12 cellular contexts compared by ENCODE assay signal in genomic region chr7:102045681-102046372, GRCh38.
A peak's percentile ranks its signal among the peaks of the same experiment; 100 is the strongest.
DNase-seq lines count a peak whose midpoint lies in the region; ATAC-seq and TF ChIP-seq lines count a peak whose summit lies in the region.
"Had no signal": no experiment of that assay in that cellular context is flagged by ENCODE, and none has a peak within 500 bp of the region (broad histone marks: within the 10 kb centered on the region; RNA-seq: fewer than 3 reads in every experiment).

No MANE protein-coding gene starts in this region.

- no peaks in the 10 kb centered on the region for H3K27me3 Mint-ChIP-seq in dendritic cell treated with granulocyte-macrophage colony-stimulating factor and Interleukin-4, amounts not matched to agents 40 ng/mL and 50 ng/mL, for 4 days

- H3K4me3 ChIP-seq in BE2C (ENCODE audit: low read depth, low read length) (peak overlapping the region; percentile 43), HCT116 (replicated peaks in 1 of 2; ENCODE audit: low read depth in 1 of 2, low read length in 2 of 2) (peak overlapping the region in 1 of 2 experiments; percentile 40; a peak in 2 of 4 replicates), trophoblast cell (ENCODE audit: low read depth, low read length) (no peak overlapping the region), neuronal stem cell (ENCODE audit: low read length in 2 of 2) (no peak overlapping the region)

- TF ChIP-seq RAD21 in HCT116 (IDR thresholded peaks at IDR 0.05; ENCODE audit: low read depth), result no peak

- peak overlapping the region; percentile 64 for H3K4me2 ChIP-seq in HCT116 (ENCODE audit: low read length)
- H3K4me2 ChIP-seq in trophoblast cell (ENCODE audit: low read length), result no peak overlapping the region
- no peak overlapping the region for H3K4me2 ChIP-seq in neuronal stem cell (ENCODE audit: insufficient read depth, low read length, poor library complexity, severe bottlenecking)

- H3K4me1 ChIP-seq in BE2C (peaks cover 9% of the 10 kb centered on the region), HCT116 (ENCODE audit: control insufficient read depth in 1 of 2, insufficient read depth in 2 of 2, low read length in 2 of 2) (peaks cover 48 to 65% of the 10 kb centered on the region in 2 experiments), trophoblast cell (ENCODE audit: control insufficient read depth in 1 of 2, insufficient read depth in 2 of 2, low read length in 2 of 2) (peaks cover 2 to 4% of the 10 kb centered on the region in 2 experiments), neuronal stem cell (ENCODE audit: control insufficient read depth in 2 of 2, insufficient read depth in 1 of 2, low read depth in 1 of 2, low read length in 2 of 2) (peaks cover 2% of the 10 kb centered on the region in 2 donors)

- H2BK5ac ChIP-seq in trophoblast cell (ENCODE audit: low read depth, low read length, poor library complexity), result no peak overlapping the region
- H2BK5ac ChIP-seq in neuronal stem cell (ENCODE audit: low read length), result no peak overlapping the region

- H3K9me3 Mint-ChIP-seq in dendritic cell treated with granulocyte-macrophage colony-stimulating factor and Interleukin-4, amounts not matched to agents 40 ng/mL and 50 ng/mL, for 4 days, result no peaks in the 10 kb centered on the region
- H3K9me3 Mint-ChIP-seq: activated naive CD4-positive, alpha-beta T cell treated with anti-CD3 and anti-CD28 coated beads, Interleukin-2, amount 50 U/mL, for 72 hours had no signal

- H3K14ac ChIP-seq in trophoblast cell (ENCODE audit: low read length) (no peak overlapping the region), neuronal stem cell (ENCODE audit: low read length) (no peak overlapping the region)

- no peak for TF ChIP-seq POLR2A in HCT116 (IDR thresholded peaks at IDR 0.05; ENCODE audit: borderline replicate concordance, extremely low read depth, insufficient read depth, insufficient read length)

- H2BK15ac ChIP-seq in neuronal stem cell (ENCODE audit: low read length), result no peak overlapping the region

- DNase-seq in BE2C (peak; percentile 23), HCT116 (ENCODE audit: low read depth, low spot score) (no peak), trophoblast cell (peak in 1 of 2 donors; percentile 13), ureter (ENCODE audit: low spot score) (no peak), neuronal stem cell (ENCODE audit: low spot score) (no peak), NCI-H2196 treated with DMSO at 0.1 percent for 48 hours (lab: John Stamatoyannopoulos, UW; ENCODE audit: unreplicated experiment) (no peak)
- DNase-seq: AML-193, esophagus squamous epithelium, NCI-H1048 had no signal

- H3K9ac ChIP-seq in HCT116 (ENCODE audit: low read length), result 0 out of 2 replicates have a peak overlapping the region, but pooled peaks have one; percentile 44
- H3K9ac ChIP-seq in trophoblast cell (ENCODE audit: low read length), result no peak overlapping the region
- no peak overlapping the region for H3K9ac ChIP-seq in neuronal stem cell (ENCODE audit: low read depth, low read length, poor library complexity)

- H2AK5ac ChIP-seq in trophoblast cell (ENCODE audit: low read length), result no peak overlapping the region
- no peak overlapping the region for H2AK5ac ChIP-seq in neuronal stem cell (ENCODE audit: low read depth, low read length)

- no peaks in the 10 kb centered on the region for H3K9me2 ChIP-seq in HCT116 (ENCODE audit: insufficient read depth)

- CTCF ChIA-PET in HCT116 (lab: Charles Lee), result no interaction called here

- ATAC-seq in HCT116 (no peak), GM21576 (IDR thresholded peaks at IDR 0.05; ENCODE audit: unreplicated experiment) (no peak)
- ATAC-seq: activated naive CD4-positive, alpha-beta T cell treated with anti-CD3 and anti-CD28 coated beads, Interleukin-2, amount 50 U/mL, for 72 hours had no signal

- peaks cover 22% of the 10 kb centered on the region for H3K36me3 Mint-ChIP-seq in dendritic cell treated with granulocyte-macrophage colony-stimulating factor and Interleukin-4, amounts not matched to agents 40 ng/mL and 50 ng/mL, for 4 days (ENCODE audit: low read depth)
- H3K36me3 Mint-ChIP-seq: activated naive CD4-positive, alpha-beta T cell treated with anti-CD3 and anti-CD28 coated beads, Interleukin-2, amount 50 U/mL, for 72 hours had no signal

- peak overlapping the region; percentile 25 for H3K4ac ChIP-seq in trophoblast cell (ENCODE audit: low read depth, low read length)
- no peak overlapping the region for H3K4ac ChIP-seq in neuronal stem cell (ENCODE audit: low read length)

- no peak overlapping the region for H2BK120ac ChIP-seq in trophoblast cell (ENCODE audit: insufficient read depth, low read length, poor library complexity)
- no peak overlapping the region for H2BK120ac ChIP-seq in neuronal stem cell (ENCODE audit: low read depth, low read length)

- BruUV-seq in HCT116 (replicated peaks; lab: Mats Ljungman, UMichigan), result no TSS peak

- H3K23ac ChIP-seq in trophoblast cell (ENCODE audit: low read length) (no peak overlapping the region), neuronal stem cell (ENCODE audit: low read depth, low read length, poor library complexity) (no peak overlapping the region)

- H3K27ac Mint-ChIP-seq in dendritic cell treated with granulocyte-macrophage colony-stimulating factor and Interleukin-4, amounts not matched to agents 40 ng/mL and 50 ng/mL, for 4 days, result peak overlapping the region; percentile 46

- no peak overlapping the region for H4K12ac ChIP-seq in trophoblast cell (ENCODE audit: low read depth, low read length)

- H3K4me1 Mint-ChIP-seq in dendritic cell treated with granulocyte-macrophage colony-stimulating factor and Interleukin-4, amounts not matched to agents 40 ng/mL and 50 ng/mL, for 4 days (ENCODE audit: low read depth), result peaks cover 37% of the 10 kb centered on the region

- POLR2A ChIA-PET in HCT116 (lab: Charles Lee), result no interaction called here

- RAD21 ChIA-PET in HCT116 (lab: Charles Lee; ENCODE audit: low non-redundant PET in 1 of 2, low total read pairs in 2 of 2, uncharacterized antibody in 2 of 2, unreplicated experiment in 2 of 2), result interaction anchor here in 1 of 2 experiments (0.7 kb wide), 1 partner anchor 80 kb away, joined by 3 read pairs; no protein-coding TSS in a partner anchor

- no peaks in the 10 kb centered on the region for H3K79me1 ChIP-seq in trophoblast cell (ENCODE audit: low read length)
- H3K79me1 ChIP-seq in neuronal stem cell (ENCODE audit: low read depth, low read length), result peaks cover under 1% of the 10 kb centered on the region

- H3K9me3 ChIP-seq in BE2C (no peaks in the 10 kb centered on the region), HCT116 (ENCODE audit: control insufficient read depth in 1 of 2, insufficient read depth in 1 of 2, low read depth in 1 of 2, low read length in 2 of 2) (no peaks in the 10 kb centered on the region), trophoblast cell (ENCODE audit: insufficient read depth, low read depth, low read length) (peaks cover 3% of the 10 kb centered on the region), neuronal stem cell (replicated peaks in 1 of 2; ENCODE audit: control insufficient read depth in 2 of 2, insufficient read depth in 1 of 2, low read depth in 1 of 2, low read length in 2 of 2) (no peaks in the 10 kb centered on the region)
- H3K9me3 ChIP-seq: esophagus squamous epithelium had no signal

- no peak overlapping the region for H3K27ac ChIP-seq in HCT116 (ENCODE audit: low read depth, low read length)
- no peak overlapping the region for H3K27ac ChIP-seq in trophoblast cell (ENCODE audit: low read depth, low read length)
- no peak overlapping the region for H3K27ac ChIP-seq in neuronal stem cell (replicated peaks; ENCODE audit: low read length)

- H4K8ac ChIP-seq in trophoblast cell (ENCODE audit: low read depth, low read length) (no peak overlapping the region), neuronal stem cell (ENCODE audit: low read depth, low read length) (no peak overlapping the region)

- H4K20me1 ChIP-seq in HCT116 (ENCODE audit: insufficient read depth), result no peaks in the 10 kb centered on the region

- peak overlapping the region; percentile 63 for H3K18ac ChIP-seq in trophoblast cell (ENCODE audit: low read length)
- H3K18ac ChIP-seq in neuronal stem cell (ENCODE audit: low read length), result no peak overlapping the region

- no peak overlapping the region for H2AFZ ChIP-seq in HCT116 (ENCODE audit: low read depth, low read length, poor library complexity, severe bottlenecking)
- H2AFZ ChIP-seq in trophoblast cell (ENCODE audit: insufficient read depth, low read length, poor library complexity), result no peak overlapping the region
- no peak overlapping the region for H2AFZ ChIP-seq in neuronal stem cell (ENCODE audit: low read length)

- H4K91ac ChIP-seq in trophoblast cell (ENCODE audit: low read depth, low read length), result no peak overlapping the region
- no peak overlapping the region for H4K91ac ChIP-seq in neuronal stem cell (ENCODE audit: low read depth, low read length, poor library complexity)

- H3K36me3 ChIP-seq in BE2C, result no peaks in the 10 kb centered on the region
- no peaks in the 10 kb centered on the region for H3K36me3 ChIP-seq in HCT116 (ENCODE audit: control insufficient read depth in 1 of 2, insufficient read depth in 2 of 2, low read length in 2 of 2)
- no peaks in the 10 kb centered on the region for H3K36me3 ChIP-seq in trophoblast cell (ENCODE audit: control insufficient read depth in 1 of 2, insufficient read depth in 2 of 2, low read length in 2 of 2)
- H3K36me3 ChIP-seq in neuronal stem cell (replicated peaks in 1 of 2; ENCODE audit: control insufficient read depth in 2 of 2, insufficient read depth in 2 of 2, low read length in 2 of 2), result no peaks in the 10 kb centered on the region
- H3K36me3 ChIP-seq: esophagus squamous epithelium had no signal

- TF ChIP-seq CTCF in BE2C (IDR thresholded peaks at IDR 0.05; ENCODE audit: low read depth, low read length) (no peak), HCT116 (IDR thresholded peaks at IDR 0.05 in 2 of 3, conservative IDR thresholded peaks at IDR 0.05 in 1 of 3; ENCODE audit: borderline replicate concordance in 1 of 3, insufficient read depth in 1 of 3, low read depth in 2 of 3, low read length in 2 of 3) (no peak)

- no CpG with 5 or more reads among the region's 11 CpGs for WGBS in trophoblast cell (ENCODE audit: extremely low coverage, insufficient coverage, insufficient read length)
- no CpG with 5 or more reads among the region's 11 CpGs for WGBS in neuronal stem cell (ENCODE audit: extremely low coverage in 2 of 2, insufficient read length in 2 of 2, insufficient replicate concordance in 1 of 2), 2 donors

- H3K27me3 ChIP-seq in BE2C (no peaks in the 10 kb centered on the region), HCT116 (ENCODE audit: insufficient read depth, low read length) (no peaks in the 10 kb centered on the region), trophoblast cell (ENCODE audit: insufficient read depth, low read length) (no peaks in the 10 kb centered on the region), neuronal stem cell (ENCODE audit: control insufficient read depth in 3 of 3, insufficient read depth in 3 of 3, low read depth in 1 of 3, low read length in 3 of 3) (no peaks in the 10 kb centered on the region)
- H3K27me3 ChIP-seq: esophagus squamous epithelium had no signal

- H2BK12ac ChIP-seq in trophoblast cell (ENCODE audit: low read length), result no peak overlapping the region
- no peak overlapping the region for H2BK12ac ChIP-seq in neuronal stem cell (ENCODE audit: low read length)

- no peak overlapping the region for H3K4me3 Mint-ChIP-seq in dendritic cell treated with granulocyte-macrophage colony-stimulating factor and Interleukin-4, amounts not matched to agents 40 ng/mL and 50 ng/mL, for 4 days

- H3K79me2 ChIP-seq in HCT116 (ENCODE audit: insufficient read depth, low read length) (peaks cover 6% of the 10 kb centered on the region; the same call in 1 of the 2 replicates), trophoblast cell (ENCODE audit: control insufficient read depth, insufficient read depth, low read length, poor library complexity) (no peaks in the 10 kb centered on the region)

- intact Hi-C loops in HCT116 (cut with micrococcal nuclease), result no loop called here
- intact Hi-C loops in dendritic cell treated with granulocyte-macrophage colony-stimulating factor and Interleukin-4, amounts not matched to agents 40 ng/mL and 50 ng/mL, for 4 days (cut with micrococcal nuclease), result no loop called here
